ENCODE assay signal across 1 cellular context in genomic region chr4:57074753-57075152, GRCh38.
TF ChIP-seq lines count a peak whose summit lies in the region.

No MANE protein-coding gene starts in this region.

TF ChIP-seq in WTC11, 78 proteins besides CTCF, POLR2A, EP300 and RAD21 (continued from another document):
- TF ChIP-seq ZNF425 (CRISPR knock-in tag; conservative IDR thresholded peaks at IDR 0.05) (no peak), ELF4 (CRISPR knock-in tag; IDR thresholded peaks at IDR 0.05; ENCODE audit: low read depth) (no peak), STAT6 (CRISPR knock-in tag; conservative IDR thresholded peaks at IDR 0.05; ENCODE audit: low read depth) (no peak), NFYB (CRISPR knock-in tag; conservative IDR thresholded peaks at IDR 0.05; ENCODE audit: low read depth) (no peak), ZBTB21 (CRISPR knock-in tag; IDR thresholded peaks at IDR 0.05; ENCODE audit: borderline replicate concordance) (no peak), ARID4B (CRISPR knock-in tag; IDR thresholded peaks at IDR 0.05; ENCODE audit: borderline replicate concordance) (no peak)
TF ChIP-seq in WTC11: peak in this region for 0.
